In genomic region chr7:99791021-99791420, GRCh38 we compare ENCODE assay signal across 30 cellular contexts. TPM values are rescaled to one million over a fixed set of nuclear protein-coding genes. Genes with fewer than 3 reads are reported as not detected.
DNase-seq lines count a peak whose midpoint lies in the region; ATAC-seq, FAIRE-seq and TF ChIP-seq lines count a peak whose summit lies in the region.
"Had no signal": no experiment of that assay in that cellular context is flagged by ENCODE, and none has a peak within 500 bp of the region (broad histone marks: within the 10 kb centered on the region; RNA-seq: fewer than 3 reads in every experiment).

No MANE protein-coding gene starts in this region.

- intact Hi-C loops in HepG2 (cut with micrococcal nuclease; ENCODE audit: unreplicated experiment), result no loop called here
- intact Hi-C loops in lower lobe of right lung (cut with DNase I), result no loop called here
- intact Hi-C loops in stomach (cut with DNase I; ENCODE audit: low total_unique reads), result no loop called here

- WGBS in HepG2 (ENCODE audit: low lambda C conversion rate), result 59% methylated on average over 1 of the region's 1 CpG
- 78 to 82% (median 80%) methylated on average over 1 of the region's 1 CpG for WGBS in stomach, 5 donors

- peak; percentile 12 for DNase-seq in AG10803 (ENCODE audit: low read depth)
- DNase-seq in HS-5 (ENCODE audit: low read depth), result peak; percentile 51
- DNase-seq in brain microvascular endothelial cell, result peak; percentile 24
- peak; percentile 12 for DNase-seq in HepG2 (ENCODE audit: low spot score)
- no peak for DNase-seq in NCI-H146 treated with DMSO at 0.1 percent for 48 hours (lab: John Stamatoyannopoulos, UW; ENCODE audit: unreplicated experiment)
- DNase-seq in lower lobe of right lung, result no peak
- no peak for DNase-seq in stomach
- DNase-seq: activated CD4-positive, alpha-beta T cell treated with anti-CD3 and anti-CD28 coated beads, Interleukin-2, amount 10 ng/mL, durations not matched to agents 7 days and 5 days; activated CD8-positive, alpha-beta memory T cell treated with anti-CD3 and anti-CD28 coated beads, Interleukin-2, amount 10 ng/mL, durations not matched to agents 7 days and 5 days; activated naive CD4-positive, alpha-beta T cell treated with anti-CD3 and anti-CD28 coated beads, Interleukin-2, amount 50 U/mL, for 16 hours; amygdala; C1 segment of cervical spinal cord; Calu3; endodermal cell; Karpas-422; left cardiac atrium; mesendoderm; NCI-H1048; NCI-H1930; NCI-H748 treated with DMSO at 0.1 percent for 48 hours; SK-N-SH; substantia nigra; T-helper 2 cell; uterus had no signal

- no peak overlapping the region for H3K4me2 ChIP-seq in HepG2 (ENCODE audit: low read depth, low read length)
- H3K4me2 ChIP-seq: SK-N-SH had no signal

- POLR2A ChIA-PET in HepG2 (lab: Yijun Ruan, JAX), result no interaction called here

- no peak for ATAC-seq in HepG2
- ATAC-seq in GM18861 (IDR thresholded peaks at IDR 0.05; ENCODE audit: unreplicated experiment), result no peak
- ATAC-seq in lower lobe of right lung, result no peak
- ATAC-seq: activated CD8-positive, alpha-beta memory T cell treated with anti-CD3 and anti-CD28 coated beads, Interleukin-2, amount 10 ng/mL, durations not matched to agents 7 days and 5 days; left cardiac atrium had no signal

- TF ChIP-seq EP300 in HepG2 (IDR thresholded peaks at IDR 0.05; ENCODE audit: low read depth in 2 of 2, low read length in 2 of 2) (no peak), HepG2 (CRISPR knock-in tag; IDR thresholded peaks at IDR 0.05; ENCODE audit: borderline replicate concordance) (no peak), stomach (IDR thresholded peaks at IDR 0.05) (no peak)

- no peak overlapping the region for H3K4me3 ChIP-seq in AG10803 (ENCODE audit: low read length)
- no peak overlapping the region for H3K4me3 ChIP-seq in brain microvascular endothelial cell (ENCODE audit: low read depth, low read length)
- H3K4me3 ChIP-seq in HepG2 (replicated peaks in 1 of 3; ENCODE audit: insufficient read depth in 1 of 3, low read depth in 2 of 3, low read length in 3 of 3), result no peak overlapping the region
- H3K4me3 ChIP-seq in lower lobe of right lung, result no peak overlapping the region
- no peak overlapping the region for H3K4me3 ChIP-seq in stomach
- H3K4me3 ChIP-seq: prostate gland, skin epidermis, uterus had no signal

- TF ChIP-seq RAD21 in HepG2 (CRISPR knock-in tag; IDR thresholded peaks at IDR 0.05), result no peak

- TF ChIP-seq POLR2A in HepG2 (IDR thresholded peaks at IDR 0.05; ENCODE audit: insufficient read depth in 1 of 2, low read depth in 2 of 2, low read length in 2 of 2), result no peak
- TF ChIP-seq POLR2A in stomach (IDR thresholded peaks at IDR 0.05), result no peak

- FAIRE-seq in HepG2 (lab: Jason Lieb, UNC), result no peak

- no peaks in the 10 kb centered on the region for H3K27me3 ChIP-seq in brain microvascular endothelial cell (replicated peaks)
- no peaks in the 10 kb centered on the region for H3K27me3 ChIP-seq in HepG2 (ENCODE audit: control insufficient read depth in 1 of 2, insufficient read depth in 2 of 2, low read length in 2 of 2)
- H3K27me3 ChIP-seq in lower lobe of right lung (ENCODE audit: low read depth), result no peaks in the 10 kb centered on the region
- H3K27me3 ChIP-seq in stomach, result no peaks in the 10 kb centered on the region
- H3K27me3 ChIP-seq: uterus had no signal

- H3K4me1 ChIP-seq in HepG2 (ENCODE audit: insufficient read depth, low read length) (peaks cover 65% of the 10 kb centered on the region), lower lobe of right lung (no peaks in the 10 kb centered on the region), stomach (peaks cover 0 to 7% (median 2%) of the 10 kb centered on the region in 4 donors)
- H3K4me1 ChIP-seq: prostate gland, uterus had no signal

- H3K9me3 ChIP-seq in HepG2 (ENCODE audit: low read length) (no peaks in the 10 kb centered on the region), lower lobe of right lung (no peaks in the 10 kb centered on the region), stomach (no peaks in the 10 kb centered on the region)
- H3K9me3 ChIP-seq: neutrophil, prostate gland, SK-N-SH, uterus had no signal

- H3K36me3 ChIP-seq in brain microvascular endothelial cell (replicated peaks) (no peaks in the 10 kb centered on the region), HepG2 (replicated peaks in 1 of 2; ENCODE audit: control insufficient read depth in 1 of 2, insufficient read depth in 2 of 2, low read length in 2 of 2) (no peaks in the 10 kb centered on the region), lower lobe of right lung (no peaks in the 10 kb centered on the region), stomach (no peaks in the 10 kb centered on the region)
- H3K36me3 ChIP-seq: neutrophil, prostate gland, uterus had no signal

- no peaks in the 10 kb centered on the region for H3K79me2 ChIP-seq in HepG2 (ENCODE audit: insufficient read depth, low read length)

- no peak for TF ChIP-seq CTCF in AG10803 (conservative IDR thresholded peaks at IDR 0.05; ENCODE audit: low read length)
- no peak for TF ChIP-seq CTCF in brain microvascular endothelial cell (IDR thresholded peaks at IDR 0.05; ENCODE audit: low read depth, low read length, missing control alignments)
- no peak for TF ChIP-seq CTCF in HepG2 (CRISPR knock-in tag; IDR thresholded peaks at IDR 0.05)
- no peak for TF ChIP-seq CTCF in lower lobe of right lung (IDR thresholded peaks at IDR 0.05)
- TF ChIP-seq CTCF in stomach (IDR thresholded peaks at IDR 0.05), result no peak

- H3K9ac ChIP-seq in HepG2 (ENCODE audit: insufficient read depth, low read depth, low read length), result no peak overlapping the region
- H3K9ac ChIP-seq: SK-N-SH had no signal

- CTCF ChIA-PET in HepG2 (lab: Yijun Ruan, JAX; ENCODE audit: low intra/inter-chr PET ratio, low total read pairs), result no interaction called here

- no peaks in the 10 kb centered on the region for H4K20me1 ChIP-seq in HepG2 (ENCODE audit: insufficient read depth, low read length)

- in situ Hi-C loops in brain microvascular endothelial cell (cut with HindIII; ENCODE audit: low pct_ligation_motif_present, low sequenced_read_pairs) (no loop called here), HepG2 (cut with HindIII; ENCODE audit: extremely low pct_ligation_motif_present, low pct_unique_long_range_greater_than_20kb) (no loop called here)

- H2AFZ ChIP-seq in HepG2 (ENCODE audit: low read length), result no peak overlapping the region

- no TSS peak for BruUV-seq in HepG2 (replicated peaks; lab: Mats Ljungman, UMichigan)

- H3K27ac ChIP-seq in brain microvascular endothelial cell, result no peak overlapping the region
- no peak overlapping the region for H3K27ac ChIP-seq in HepG2 (ENCODE audit: extremely low read length, insufficient read depth, low read length)
- no peak overlapping the region for H3K27ac ChIP-seq in lower lobe of right lung
- no peak overlapping the region for H3K27ac ChIP-seq in stomach
- H3K27ac ChIP-seq: neutrophil, prostate gland, skin epidermis, uterus had no signal

RNA-seq across cellular contexts. Expression of gene CYP3A4, which starts 7.0 kb away (rescaled TPM):
- total RNA-seq in HepG2 (2016; rRNA removed; fragmentation: Illumina TruSeq; extraction: Trizol) (0.11 and 0.35 TPM in 2 replicates), lower lobe of right lung (not detected), stomach (10 to 100 TPM in 1 of 5 donors, 1 to 10 TPM in 1, not detected in 3; 1.7 to 23.5 TPM)
- 0.09 TPM in 1 of 2 replicates, not detected in the other for total RNA-seq in HepG2 (2016; cell fraction: cytosol; rRNA removed; fragmentation: Illumina TruSeq; extraction: Trizol; ENCODE audit: low read depth)
- total RNA-seq in HepG2 (2016; cell fraction: insoluble cytoplasmic fraction; rRNA removed; fragmentation: Illumina TruSeq; extraction: Trizol), result 0.17 and 0.18 TPM in 2 replicates
- total RNA-seq in HepG2 (2016; cell fraction: membrane; rRNA removed; fragmentation: Illumina TruSeq; extraction: Trizol), result 0.25 and 0.28 TPM in 2 replicates
- total RNA-seq in HepG2 (2016; cell fraction: nucleus; rRNA removed; fragmentation: Illumina TruSeq; extraction: Trizol), result 0.53 TPM in 1 of 2 replicates, not detected in the other
- polyA plus RNA-seq in HepG2 (2011; rRNA removed) (0.07 and 0.24 TPM in 2 replicates), stomach (under 1 TPM in 1 of 3 donors, not detected in 2; 0.31 TPM)
- 0.07 and 0.10 TPM in 2 replicates for polyA plus RNA-seq in HepG2 (2011; cell fraction: cytosol; rRNA removed)
- 0.13 and 0.28 TPM in 2 replicates for polyA plus RNA-seq in HepG2 (2011; cell fraction: nucleus; rRNA removed)
- polyA plus RNA-seq in HepG2 (2012), result 0.32 and 0.55 TPM in 2 replicates
- 0.09 TPM in 1 of 2 replicates, not detected in the other for polyA plus RNA-seq in HepG2 (2016; cell fraction: cytosol; fragmentation: Illumina TruSeq; extraction: Trizol; ENCODE audit: low read depth)
- polyA plus RNA-seq in HepG2 (2016; cell fraction: insoluble cytoplasmic fraction; fragmentation: Illumina TruSeq; extraction: Trizol; ENCODE audit: low read depth), result 0.21 and 0.24 TPM in 2 replicates
- 0.07 and 0.09 TPM in 2 replicates for polyA plus RNA-seq in HepG2 (2016; cell fraction: membrane; fragmentation: Illumina TruSeq; extraction: Trizol; ENCODE audit: low read depth)
- 0.31 and 0.35 TPM in 2 replicates for polyA plus RNA-seq in HepG2 (2016; cell fraction: nucleus; fragmentation: Illumina TruSeq; extraction: Trizol; ENCODE audit: insufficient read depth, low read depth)
- polyA minus RNA-seq in HepG2 (2011; rRNA and poly(A)+ RNA removed; ENCODE audit: low replicate concordance), result 0.08 TPM in 1 of 2 replicates, not detected in the other
- not detected in 2 replicates for polyA minus RNA-seq in HepG2 (2011; cell fraction: cytosol; rRNA and poly(A)+ RNA removed)
- polyA minus RNA-seq in HepG2 (2011; cell fraction: nucleus; rRNA and poly(A)+ RNA removed), result 0.75 TPM in 1 of 2 replicates, not detected in the other
- total RNA-seq: A673; activated CD4-positive, alpha-beta T cell treated with anti-CD3 and anti-CD28 coated beads, Interleukin-2, amount 10 ng/mL, durations not matched to agents 7 days and 5 days; activated CD8-positive, alpha-beta memory T cell treated with anti-CD3 and anti-CD28 coated beads, Interleukin-2, amount 10 ng/mL, durations not matched to agents 7 days and 5 days; Calu3; cardiac septum; prostate gland had no signal
- polyA plus RNA-seq: SK-N-SH had no signal

RNA-seq across cellular contexts. Expression of gene CYP3A43, which starts 36.8 kb away (rescaled TPM):
- total RNA-seq in HepG2 (2016; rRNA removed; fragmentation: Illumina TruSeq; extraction: Trizol) (0.55 and 3.1 TPM in 2 replicates), lower lobe of right lung (not detected), stomach (not detected)
- 0.53 and 1.0 TPM in 2 replicates for total RNA-seq in HepG2 (2016; cell fraction: cytosol; rRNA removed; fragmentation: Illumina TruSeq; extraction: Trizol; ENCODE audit: low read depth)
- total RNA-seq in HepG2 (2016; cell fraction: insoluble cytoplasmic fraction; rRNA removed; fragmentation: Illumina TruSeq; extraction: Trizol), result 0.18 and 2.9 TPM in 2 replicates
- 0.31 and 0.69 TPM in 2 replicates for total RNA-seq in HepG2 (2016; cell fraction: membrane; rRNA removed; fragmentation: Illumina TruSeq; extraction: Trizol)
- total RNA-seq in HepG2 (2016; cell fraction: nucleus; rRNA removed; fragmentation: Illumina TruSeq; extraction: Trizol), result 5.4 and 8.3 TPM in 2 replicates
- polyA plus RNA-seq in HepG2 (2011; rRNA removed) (2.3 and 2.4 TPM in 2 replicates), stomach (not detected)
- 0.54 and 0.79 TPM in 2 replicates for polyA plus RNA-seq in HepG2 (2011; cell fraction: cytosol; rRNA removed)
- 3.7 and 7.4 TPM in 2 replicates for polyA plus RNA-seq in HepG2 (2011; cell fraction: nucleus; rRNA removed)
- polyA plus RNA-seq in HepG2 (2012), result 1.7 and 4.7 TPM in 2 replicates
- polyA plus RNA-seq in HepG2 (2016; cell fraction: cytosol; fragmentation: Illumina TruSeq; extraction: Trizol; ENCODE audit: low read depth), result 0.09 and 0.25 TPM in 2 replicates
- 0.34 TPM in 1 of 2 replicates, not detected in the other for polyA plus RNA-seq in HepG2 (2016; cell fraction: insoluble cytoplasmic fraction; fragmentation: Illumina TruSeq; extraction: Trizol; ENCODE audit: low read depth)
- polyA plus RNA-seq in HepG2 (2016; cell fraction: membrane; fragmentation: Illumina TruSeq; extraction: Trizol; ENCODE audit: low read depth), result 0.28 TPM in 1 of 2 replicates, not detected in the other
- 5.7 and 6.2 TPM in 2 replicates for polyA plus RNA-seq in HepG2 (2016; cell fraction: nucleus; fragmentation: Illumina TruSeq; extraction: Trizol; ENCODE audit: insufficient read depth, low read depth)
- polyA minus RNA-seq in HepG2 (2011; rRNA and poly(A)+ RNA removed; ENCODE audit: low replicate concordance), result not detected in 2 replicates
- polyA minus RNA-seq in HepG2 (2011; cell fraction: cytosol; rRNA and poly(A)+ RNA removed), result not detected in 2 replicates
- 7.3 and 8.2 TPM in 2 replicates for polyA minus RNA-seq in HepG2 (2011; cell fraction: nucleus; rRNA and poly(A)+ RNA removed)
- total RNA-seq: A673; activated CD4-positive, alpha-beta T cell treated with anti-CD3 and anti-CD28 coated beads, Interleukin-2, amount 10 ng/mL, durations not matched to agents 7 days and 5 days; activated CD8-positive, alpha-beta memory T cell treated with anti-CD3 and anti-CD28 coated beads, Interleukin-2, amount 10 ng/mL, durations not matched to agents 7 days and 5 days; Calu3; cardiac septum had no signal
- polyA plus RNA-seq: SK-N-SH had no signal

RNA-seq across cellular contexts. Expression of gene CYP3A7, which starts 56.0 kb away (rescaled TPM):
- total RNA-seq in HepG2 (2016; rRNA removed; fragmentation: Illumina TruSeq; extraction: Trizol) (6.4 and 6.6 TPM in 2 replicates), lower lobe of right lung (0.21 TPM), stomach (not detected)
- total RNA-seq in HepG2 (2016; cell fraction: cytosol; rRNA removed; fragmentation: Illumina TruSeq; extraction: Trizol; ENCODE audit: low read depth), result 1.1 and 1.4 TPM in 2 replicates
- 5.7 and 6.4 TPM in 2 replicates for total RNA-seq in HepG2 (2016; cell fraction: insoluble cytoplasmic fraction; rRNA removed; fragmentation: Illumina TruSeq; extraction: Trizol)
- total RNA-seq in HepG2 (2016; cell fraction: membrane; rRNA removed; fragmentation: Illumina TruSeq; extraction: Trizol), result 2.3 and 2.5 TPM in 2 replicates
- 6.7 and 7.7 TPM in 2 replicates for total RNA-seq in HepG2 (2016; cell fraction: nucleus; rRNA removed; fragmentation: Illumina TruSeq; extraction: Trizol)
- polyA plus RNA-seq in HepG2 (2011; rRNA removed) (5.7 and 5.8 TPM in 2 replicates), stomach (not detected)
- polyA plus RNA-seq in HepG2 (2011; cell fraction: cytosol; rRNA removed), result 1.5 and 3.1 TPM in 2 replicates
- 5.9 and 6.8 TPM in 2 replicates for polyA plus RNA-seq in HepG2 (2011; cell fraction: nucleus; rRNA removed)
- polyA plus RNA-seq in HepG2 (2012), result 10.4 and 10.9 TPM in 2 replicates
- polyA plus RNA-seq in HepG2 (2016; cell fraction: cytosol; fragmentation: Illumina TruSeq; extraction: Trizol; ENCODE audit: low read depth), result 0.79 and 0.80 TPM in 2 replicates
- polyA plus RNA-seq in HepG2 (2016; cell fraction: insoluble cytoplasmic fraction; fragmentation: Illumina TruSeq; extraction: Trizol; ENCODE audit: low read depth), result 5.8 and 6.0 TPM in 2 replicates
- 1.9 and 2.2 TPM in 2 replicates for polyA plus RNA-seq in HepG2 (2016; cell fraction: membrane; fragmentation: Illumina TruSeq; extraction: Trizol; ENCODE audit: low read depth)
- 7.5 and 7.8 TPM in 2 replicates for polyA plus RNA-seq in HepG2 (2016; cell fraction: nucleus; fragmentation: Illumina TruSeq; extraction: Trizol; ENCODE audit: insufficient read depth, low read depth)
- 0.38 TPM in 1 of 2 replicates, not detected in the other for polyA minus RNA-seq in HepG2 (2011; rRNA and poly(A)+ RNA removed; ENCODE audit: low replicate concordance)
- polyA minus RNA-seq in HepG2 (2011; cell fraction: cytosol; rRNA and poly(A)+ RNA removed), result 1.8 and 1.9 TPM in 2 replicates
- 5.2 and 8.2 TPM in 2 replicates for polyA minus RNA-seq in HepG2 (2011; cell fraction: nucleus; rRNA and poly(A)+ RNA removed)
- total RNA-seq: A673; activated CD4-positive, alpha-beta T cell treated with anti-CD3 and anti-CD28 coated beads, Interleukin-2, amount 10 ng/mL, durations not matched to agents 7 days and 5 days; activated CD8-positive, alpha-beta memory T cell treated with anti-CD3 and anti-CD28 coated beads, Interleukin-2, amount 10 ng/mL, durations not matched to agents 7 days and 5 days; cardiac septum; endodermal cell; left cardiac atrium; prostate gland had no signal
- polyA plus RNA-seq: SK-N-SH had no signal

Comparison
In these comparisons a context has a peak if more than half of its experiments do, and no peak if none do; other contexts are left out.
1. DNase-seq: peak in AG10803 (single experiment), HS-5 (single experiment), brain microvascular endothelial cell (single experiment) and HepG2 (single experiment); none in NCI-H146 treated with DMSO at 0.1 percent for 48 hours (single experiment), lower lobe of right lung (single experiment) and stomach (single experiment).